Comparison of ENCODE assay signal across 7 cellular contexts in the genomic region with DNA sequence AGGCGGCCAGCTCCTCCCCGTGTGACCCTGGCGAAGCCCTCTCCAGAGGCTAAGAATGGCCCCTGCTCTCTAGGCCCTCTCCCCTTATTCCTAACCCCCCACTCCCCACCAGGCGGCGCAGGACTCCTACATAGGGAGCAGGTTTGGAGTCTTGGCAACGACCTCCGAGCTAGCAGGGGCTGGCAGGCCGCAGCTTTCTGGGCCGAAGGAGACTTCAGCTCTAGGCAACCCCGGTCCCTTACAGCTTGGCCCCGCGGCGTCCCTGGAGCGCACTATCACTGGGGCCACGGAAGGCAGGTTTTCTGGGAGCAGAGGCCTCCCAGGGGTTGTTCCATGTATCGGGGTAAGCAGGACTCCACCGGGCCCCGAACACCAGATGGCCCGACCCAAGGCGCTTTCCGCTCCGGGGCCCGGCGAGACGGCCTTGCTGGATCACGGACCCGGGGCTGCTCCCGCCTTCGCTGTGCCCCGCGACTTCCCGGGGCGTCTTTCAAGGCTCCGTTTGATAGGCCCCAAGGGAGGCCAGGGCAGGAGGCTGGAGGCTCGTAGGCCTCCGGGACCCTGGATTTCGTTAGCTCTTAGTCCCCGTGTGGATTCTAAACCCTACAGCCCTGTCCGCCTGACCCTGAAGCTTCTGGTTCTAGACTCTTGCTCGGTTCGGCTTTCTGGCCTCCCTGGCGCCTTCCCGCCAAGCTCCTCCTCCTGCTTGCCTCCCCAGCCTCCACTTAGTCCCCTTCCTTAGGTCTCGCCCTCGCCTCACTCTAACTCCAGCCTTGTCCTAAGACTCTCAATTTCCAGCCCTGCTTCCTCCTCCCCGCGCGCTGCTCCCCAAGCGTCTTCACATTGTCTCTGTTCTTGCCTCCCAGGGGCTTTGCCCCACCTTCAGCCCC. TPM values are rescaled to one million over a fixed set of nuclear protein-coding genes. Genes with fewer than 3 reads are reported as not detected.
DNase-seq lines count a peak whose midpoint lies in the region; ATAC-seq, FAIRE-seq and TF ChIP-seq lines count a peak whose summit lies in the region.

No MANE protein-coding gene starts in this region.

- intact Hi-C loops in ascending aorta (cut with DNase I) = no loop called here
- intact Hi-C loops in right lobe of liver (cut with DNase I) = no loop called here

- FAIRE-seq in GM12891 (lab: Jason Lieb, UNC) = no peak

- 14% methylated on average over 21 of the region's 49 CpGs for WGBS in right lobe of liver (ENCODE audit: insufficient coverage, low coverage, low lambda C conversion rate, missing lambda C conversion rate)

- H3K4me1 ChIP-seq in ascending aorta (peaks cover 6 to 10% of the 10 kb centered on the region in 2 donors), right lobe of liver (peaks cover 0 to 7% (median 0%) of the 10 kb centered on the region in 4 donors)

- peak; percentile 37 to 63 (median 42) for ATAC-seq in right lobe of liver
- ATAC-seq in HG02759 (IDR thresholded peaks at IDR 0.05; ENCODE audit: unreplicated experiment) = no peak

- H3K27ac ChIP-seq in ascending aorta = no peak overlapping the region
- H3K27ac ChIP-seq in right lobe of liver = no peak overlapping the region

- H3K9me3 ChIP-seq in ascending aorta (no peaks in the 10 kb centered on the region), right lobe of liver (no peaks in the 10 kb centered on the region)

- H3K4me3 ChIP-seq in ascending aorta = no peak overlapping the region
- no peak overlapping the region for H3K4me3 ChIP-seq in right lobe of liver

- no peaks in the 10 kb centered on the region for H3K36me3 ChIP-seq in ascending aorta
- no peaks in the 10 kb centered on the region for H3K36me3 ChIP-seq in right lobe of liver

- TF ChIP-seq POLR2A in GM12891 (IDR thresholded peaks at IDR 0.05; ENCODE audit: low read depth, low read length) (no peak), right lobe of liver (IDR thresholded peaks at IDR 0.05) (no peak)

- H3K27me3 ChIP-seq in ascending aorta (peaks cover 62% of the 10 kb centered on the region), right lobe of liver (peaks cover 11 to 49% of the 10 kb centered on the region in 2 donors)

- peak; percentile 48 for DNase-seq in GM12891 (ENCODE audit: insufficient read length, low spot score)
- peak; percentile 56 for DNase-seq in NCI-H524 treated with DMSO at 0.1 percent for 48 hours (lab: John Stamatoyannopoulos, UW)
- no peak for DNase-seq in ascending aorta (ENCODE audit: low spot score in 2 of 2)
- peak in 1 of 3 donors; percentile 43 for DNase-seq in right lobe of liver
- no peak for DNase-seq in inferior parietal cortex (ENCODE audit: extremely low spot score)
- DNase-seq in putamen (ENCODE audit: low spot score) = no peak

- TF ChIP-seq CTCF in ascending aorta (IDR thresholded peaks at IDR 0.05) = peak; percentile 18 to 38 (median 20)
- peak in 1 of 4 donors; percentile 25 for TF ChIP-seq CTCF in right lobe of liver (IDR thresholded peaks at IDR 0.05)

TF ChIP-seq in GM12891, 5 proteins besides CTCF, POLR2A, EP300 and RAD21:
- no peak for TF ChIP-seq POU2F2 (IDR thresholded peaks at IDR 0.05; ENCODE audit: low read depth, low read length)
- no peak for TF ChIP-seq SPI1 (IDR thresholded peaks at IDR 0.05; ENCODE audit: low read depth, low read length)

RNA-seq across cellular contexts. Expression of gene SLC32A1, which starts 1.9 kb away (rescaled TPM):
- polyA plus RNA-seq in GM12891 (2012; ENCODE audit: low read depth, missing spikeins) = 0.74 TPM
- total RNA-seq in ascending aorta = not detected
- not detected for total RNA-seq in right lobe of liver

RNA-seq across cellular contexts. Expression of gene ACTR5, which starts 22.1 kb away (rescaled TPM):
- polyA plus RNA-seq in GM12891 (2012; ENCODE audit: low read depth, missing spikeins) = 3.0 TPM
- total RNA-seq in ascending aorta = 5.9 TPM
- total RNA-seq in right lobe of liver = 1 to 10 TPM; 3.0 to 5.6 (median 3.7) TPM

Comparison
In these comparisons a context has a peak if more than half of its experiments do, and no peak if none do; other contexts are left out.
1. DNase-seq: peak in GM12891 (single experiment) and NCI-H524 treated with DMSO at 0.1 percent for 48 hours (single experiment); none in ascending aorta (0 of 2), inferior parietal cortex (single experiment) and putamen (single experiment).